Comparison of ENCODE assay signal across 9 cellular contexts in the genomic region with DNA sequence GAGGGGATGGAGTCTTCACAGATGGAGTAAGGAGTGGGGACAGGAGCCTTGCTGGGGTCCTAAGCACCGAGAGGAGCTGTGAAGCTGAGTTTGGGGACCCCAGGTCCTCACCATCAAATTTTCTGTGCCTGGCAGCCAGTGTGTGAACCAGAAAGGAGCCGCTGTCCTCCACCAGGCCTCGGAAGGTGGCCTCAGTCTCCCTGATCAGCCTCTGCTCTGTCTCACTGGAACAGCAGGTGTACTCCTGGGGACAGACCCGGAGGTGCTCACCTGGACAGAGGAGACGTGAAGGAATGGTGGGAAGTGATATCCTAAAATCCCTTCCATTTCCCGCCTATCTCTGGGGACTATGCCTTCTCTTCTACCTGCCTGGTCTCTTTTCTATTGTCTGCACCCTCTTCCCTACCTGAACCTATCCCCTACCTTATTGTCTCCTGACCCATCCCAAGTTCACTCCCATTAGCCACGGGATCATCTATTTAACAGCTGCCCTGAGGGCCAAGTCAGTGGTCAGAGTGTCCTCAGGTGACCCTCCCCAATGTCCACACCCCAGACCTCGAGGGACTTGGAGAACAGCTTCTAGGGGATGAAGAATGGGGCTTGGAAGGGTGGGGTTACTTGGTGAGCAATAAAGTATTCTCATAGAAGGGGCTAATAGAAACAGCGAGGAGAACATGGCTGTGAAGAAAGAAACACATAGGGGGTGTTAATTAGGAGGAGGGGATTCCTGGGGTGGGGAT. TPM values are rescaled to one million over a fixed set of nuclear protein-coding genes. Genes with fewer than 3 reads are reported as not detected.
A peak's percentile ranks its signal among the peaks of the same experiment; 100 is the strongest.
DNase-seq lines count a peak whose midpoint lies in the region; ATAC-seq and TF ChIP-seq lines count a peak whose summit lies in the region.
"Had no signal": no experiment of that assay in that cellular context is flagged by ENCODE, and none has a peak within 500 bp of the region (broad histone marks: within the 10 kb centered on the region; RNA-seq: fewer than 3 reads in every experiment).

No MANE protein-coding gene starts in this region.

- CTCF ChIA-PET in activated CD8-positive, alpha-beta memory T cell treated with anti-CD3 and anti-CD28 coated beads, Interleukin-2, amount 10 ng/mL, durations not matched to agents 7 days and 5 days (lab: Charles Lee), result interaction anchor here (1.6 to 3.6 kb wide), 2 partner anchors 32 to 41 kb away, joined by 10 to 11 read pairs; no protein-coding TSS in a partner anchor

- no peak for DNase-seq in activated CD8-positive, alpha-beta memory T cell treated with anti-CD3 and anti-CD28 coated beads, Interleukin-2, amount 10 ng/mL, durations not matched to agents 7 days and 5 days
- DNase-seq in activated CD8-positive, alpha-beta memory T cell treated with anti-CD3 and anti-CD28 coated beads for 24 hours, result no peak
- DNase-seq in foreskin fibroblast (no peak), transverse colon (no peak)
- DNase-seq in stimulated activated effector memory CD8-positive, alpha-beta T cell treated with anti-CD3 and anti-CD28 coated beads, Interleukin-12 subunit alpha, Interleukin-12 subunit beta, amount 100 ng/mL, for 72 hours (ENCODE audit: low spot score in 2 of 2), result no peak
- no peak for DNase-seq in stimulated activated CD4-positive, alpha-beta T cell treated with anti-CD3 and anti-CD28 coated beads, Interleukin-12 subunit alpha, Interleukin-12 subunit beta, amount 100 ng/mL, for 4 hours
- DNase-seq: activated effector memory CD4-positive, alpha-beta T cell treated with Interleukin-2 at 50 U/mL for 16 hours had no signal

- TF ChIP-seq EP300 in transverse colon (IDR thresholded peaks at IDR 0.05; ENCODE audit: low read depth), result no peak

- H3K36me3 Mint-ChIP-seq in activated CD8-positive, alpha-beta memory T cell treated with anti-CD3 and anti-CD28 coated beads, Interleukin-2, amount 10 ng/mL, durations not matched to agents 7 days and 5 days, result peaks cover 3% of the 10 kb centered on the region
- H3K36me3 Mint-ChIP-seq in stimulated activated effector memory CD8-positive, alpha-beta T cell treated with anti-CD3 and anti-CD28 coated beads, Interleukin-12 subunit alpha, Interleukin-12 subunit beta, amount 100 ng/mL, for 72 hours, result no peaks in the 10 kb centered on the region

- H4K20me1 ChIP-seq in SU-DHL-6 (ENCODE audit: low read depth, low read length), result peaks cover 4% of the 10 kb centered on the region; the same call in 1 of the 2 replicates

- H3K9me2 ChIP-seq in SU-DHL-6 (replicated peaks; ENCODE audit: insufficient read depth, low read length), result no peaks in the 10 kb centered on the region

- in situ Hi-C loops in transverse colon (cut with MboI; ENCODE audit: low pct_ligation_motif_present in 1 of 4, low pct_unique_long_range_greater_than_20kb in 1 of 4, low sequenced_read_pairs in 3 of 4), result no loop called here

- H3K27ac ChIP-seq in SU-DHL-6 (ENCODE audit: low read depth, low read length) (no peak overlapping the region), transverse colon (no peak overlapping the region)

- H3K9me3 Mint-ChIP-seq in activated CD8-positive, alpha-beta memory T cell treated with anti-CD3 and anti-CD28 coated beads, Interleukin-2, amount 10 ng/mL, durations not matched to agents 7 days and 5 days (ENCODE audit: low read depth), result no peaks in the 10 kb centered on the region
- no peaks in the 10 kb centered on the region for H3K9me3 Mint-ChIP-seq in stimulated activated effector memory CD8-positive, alpha-beta T cell treated with anti-CD3 and anti-CD28 coated beads, Interleukin-12 subunit alpha, Interleukin-12 subunit beta, amount 100 ng/mL, for 72 hours

- H3K27me3 Mint-ChIP-seq in activated CD8-positive, alpha-beta memory T cell treated with anti-CD3 and anti-CD28 coated beads, Interleukin-2, amount 10 ng/mL, durations not matched to agents 7 days and 5 days, result peaks cover 29% of the 10 kb centered on the region

- H3K4me1 ChIP-seq in transverse colon, result peaks cover 12 to 22% (median 17%) of the 10 kb centered on the region in 4 donors

- WGBS in transverse colon (ENCODE audit: low coverage in 1 of 2), 2 donors, result 39 to 68% methylated on average over 3 to 9 of the region's 9 CpGs

- H3K4me1 Mint-ChIP-seq in activated CD8-positive, alpha-beta memory T cell treated with anti-CD3 and anti-CD28 coated beads, Interleukin-2, amount 10 ng/mL, durations not matched to agents 7 days and 5 days, result peaks cover 25% of the 10 kb centered on the region
- H3K4me1 Mint-ChIP-seq in stimulated activated effector memory CD8-positive, alpha-beta T cell treated with anti-CD3 and anti-CD28 coated beads, Interleukin-12 subunit alpha, Interleukin-12 subunit beta, amount 100 ng/mL, for 72 hours, result peaks cover 48% of the 10 kb centered on the region

- H3K4me3 ChIP-seq in SU-DHL-6 (ENCODE audit: insufficient read depth, low read length, poor library complexity, severe bottlenecking) (peak overlapping the region; percentile 95), foreskin fibroblast (ENCODE audit: low read depth in 1 of 2, low read length in 2 of 2) (peak overlapping the region; percentile 82 to 84), transverse colon (no peak overlapping the region)

- ATAC-seq in activated CD8-positive, alpha-beta memory T cell treated with anti-CD3 and anti-CD28 coated beads, Interleukin-2, amount 10 ng/mL, durations not matched to agents 7 days and 5 days, result no peak
- ATAC-seq in stimulated activated effector memory CD8-positive, alpha-beta T cell treated with anti-CD3 and anti-CD28 coated beads, Interleukin-12 subunit alpha, Interleukin-12 subunit beta, amount 100 ng/mL, for 72 hours, result no peak
- ATAC-seq in GM18909 (IDR thresholded peaks at IDR 0.05; ENCODE audit: poor library complexity, unreplicated experiment), result no peak

- peak overlapping the region; percentile 87 for H3K9ac ChIP-seq in SU-DHL-6 (ENCODE audit: low read length)

- TF ChIP-seq POLR2A in transverse colon (IDR thresholded peaks at IDR 0.05), result no peak

- H2AFZ ChIP-seq in SU-DHL-6 (ENCODE audit: low read depth, low read length, severe bottlenecking), result no peak overlapping the region

- H3K9me3 ChIP-seq in SU-DHL-6 (ENCODE audit: insufficient read depth, low read length) (no peaks in the 10 kb centered on the region), transverse colon (no peaks in the 10 kb centered on the region)

- H3K27ac Mint-ChIP-seq in activated CD8-positive, alpha-beta memory T cell treated with anti-CD3 and anti-CD28 coated beads, Interleukin-2, amount 10 ng/mL, durations not matched to agents 7 days and 5 days, result no peak overlapping the region
- H3K27ac Mint-ChIP-seq in stimulated activated effector memory CD8-positive, alpha-beta T cell treated with anti-CD3 and anti-CD28 coated beads, Interleukin-12 subunit alpha, Interleukin-12 subunit beta, amount 100 ng/mL, for 72 hours, result no peak overlapping the region

- peak overlapping the region; percentile 67 for H3K4me3 Mint-ChIP-seq in activated CD8-positive, alpha-beta memory T cell treated with anti-CD3 and anti-CD28 coated beads, Interleukin-2, amount 10 ng/mL, durations not matched to agents 7 days and 5 days
- H3K4me3 Mint-ChIP-seq in stimulated activated effector memory CD8-positive, alpha-beta T cell treated with anti-CD3 and anti-CD28 coated beads, Interleukin-12 subunit alpha, Interleukin-12 subunit beta, amount 100 ng/mL, for 72 hours, result peak overlapping the region; percentile 71

- intact Hi-C loops in transverse colon (cut with DNase I; ENCODE audit: low total_unique reads), result no loop called here

- H3K4me2 ChIP-seq in SU-DHL-6 (ENCODE audit: low read depth, low read length, poor library complexity, severe bottlenecking), result peak overlapping the region; percentile 91

- H3F3A ChIP-seq in SU-DHL-6 (ENCODE audit: insufficient read depth), result peaks cover 23% of the 10 kb centered on the region

- no peaks in the 10 kb centered on the region for H3K27me3 ChIP-seq in SU-DHL-6 (ENCODE audit: low read length)
- peaks cover 8% of the 10 kb centered on the region for H3K27me3 ChIP-seq in transverse colon

- H3K36me3 ChIP-seq in SU-DHL-6 (ENCODE audit: low read length) (no peaks in the 10 kb centered on the region), transverse colon (no peaks in the 10 kb centered on the region)

- TF ChIP-seq CTCF in SU-DHL-6 (IDR thresholded peaks at IDR 0.05; ENCODE audit: insufficient read depth, low read length, poor library complexity, severe bottlenecking), result no peak
- TF ChIP-seq CTCF in foreskin fibroblast (IDR thresholded peaks at IDR 0.05; ENCODE audit: low read depth, low read length), result no peak
- no peak for TF ChIP-seq CTCF in transverse colon (IDR thresholded peaks at IDR 0.05)

- H3K79me2 ChIP-seq in SU-DHL-6 (ENCODE audit: insufficient read depth, low read length), result peaks cover 3% of the 10 kb centered on the region; the same call in 1 of the 2 replicates

RNA-seq across cellular contexts. Expression of a gene that starts 0.9 kb away (rescaled TPM):
- total RNA-seq in activated CD8-positive, alpha-beta memory T cell treated with anti-CD3 and anti-CD28 coated beads, Interleukin-2, amount 10 ng/mL, durations not matched to agents 7 days and 5 days, result 1 to 10 TPM; 2.9 to 6.2 TPM
- 10 to 100 TPM in 2 of 4 donors, 1 to 10 TPM in 1, not detected in 1; 3.5 to 17.2 (median 12.5) TPM for total RNA-seq in transverse colon

RNA-seq across cellular contexts. Expression of a gene that starts 1.5 kb away (rescaled TPM):
- 10 to 100 TPM in 1 of 2 experiments, 1 to 10 TPM in 1; 8.1 to 20.2 TPM for total RNA-seq in activated CD8-positive, alpha-beta memory T cell treated with anti-CD3 and anti-CD28 coated beads, Interleukin-2, amount 10 ng/mL, durations not matched to agents 7 days and 5 days
- total RNA-seq in transverse colon, result 1 to 10 TPM in 2 of 4 donors, under 1 TPM in 1, not detected in 1; 0.96 to 9.4 (median 2.2) TPM

RNA-seq across cellular contexts. Expression of a gene that starts 7.8 kb away (rescaled TPM):
- 1 to 10 TPM in 1 of 2 experiments, under 1 TPM in 1; 0.61 to 1.4 TPM for total RNA-seq in activated CD8-positive, alpha-beta memory T cell treated with anti-CD3 and anti-CD28 coated beads, Interleukin-2, amount 10 ng/mL, durations not matched to agents 7 days and 5 days
- total RNA-seq in transverse colon, result 1 to 10 TPM in 3 of 4 donors, not detected in 1; 2.0 to 5.1 (median 3.8) TPM

RNA-seq across cellular contexts. Expression of a gene that starts 17.7 kb away (rescaled TPM):
- total RNA-seq in activated CD8-positive, alpha-beta memory T cell treated with anti-CD3 and anti-CD28 coated beads, Interleukin-2, amount 10 ng/mL, durations not matched to agents 7 days and 5 days, result 10 to 100 TPM; 36.8 to 43.5 TPM
- 100 to 1,000 TPM in 1 of 4 donors, 10 to 100 TPM in 3; 43.5 to 111 (median 51.2) TPM for total RNA-seq in transverse colon

RNA-seq across cellular contexts. Expression of a gene that starts 27.5 kb away (rescaled TPM):
- total RNA-seq in activated CD8-positive, alpha-beta memory T cell treated with anti-CD3 and anti-CD28 coated beads, Interleukin-2, amount 10 ng/mL, durations not matched to agents 7 days and 5 days, result 100 to 1,000 TPM; 119 to 151 TPM
- 100 to 1,000 TPM; 105 to 403 (median 256) TPM for total RNA-seq in transverse colon

Comparison
In these comparisons a context has a peak if more than half of its experiments do, and no peak if none do; other contexts are left out.
1. H3K4me3 ChIP-seq: peak in SU-DHL-6 (single experiment) and foreskin fibroblast (2 of 2); none in transverse colon (0 of 4).